22 cellular contexts compared by ENCODE assay signal in genomic region chr6:161085246-161085645, GRCh38.
DNase-seq lines count a peak whose midpoint lies in the region; ATAC-seq, FAIRE-seq and TF ChIP-seq lines count a peak whose summit lies in the region.
"Had no signal": no experiment of that assay in that cellular context is flagged by ENCODE, and none has a peak within 500 bp of the region (broad histone marks: within the 10 kb centered on the region; RNA-seq: fewer than 3 reads in every experiment).

No MANE protein-coding gene starts in this region.

- H3K36me3 Mint-ChIP-seq in activated CD8-positive, alpha-beta memory T cell treated with anti-CD3 and anti-CD28 coated beads, Interleukin-2, amount 10 ng/mL, durations not matched to agents 7 days and 5 days, result peaks cover 42% of the 10 kb centered on the region
- H3K36me3 Mint-ChIP-seq in T-helper 17 cell (ENCODE audit: low read depth), result peaks cover 24% of the 10 kb centered on the region

- 70 to 78% methylated on average over 5 of the region's 5 CpGs for WGBS in esophagus squamous epithelium, 2 donors

- peak overlapping the region; percentile 13 for H3K27ac Mint-ChIP-seq in activated CD8-positive, alpha-beta memory T cell treated with anti-CD3 and anti-CD28 coated beads, Interleukin-2, amount 10 ng/mL, durations not matched to agents 7 days and 5 days
- no peak overlapping the region for H3K27ac Mint-ChIP-seq in T-helper 17 cell
- H3K27ac Mint-ChIP-seq: activated naive CD4-positive, alpha-beta T cell treated with anti-CD3 and anti-CD28 coated beads, Interleukin-2, amount 50 U/mL, for 24 hours; IgD-negative memory B cell; memory B cell had no signal

- TF ChIP-seq POLR2A in esophagus squamous epithelium (IDR thresholded peaks at IDR 0.05), result no peak

- H3K27me3 ChIP-seq in esophagus squamous epithelium, result no peaks in the 10 kb centered on the region
- H3K27me3 ChIP-seq: foreskin keratinocyte, neutrophil had no signal

- no peaks in the 10 kb centered on the region for H3K9me3 Mint-ChIP-seq in activated CD8-positive, alpha-beta memory T cell treated with anti-CD3 and anti-CD28 coated beads, Interleukin-2, amount 10 ng/mL, durations not matched to agents 7 days and 5 days (ENCODE audit: low read depth)
- H3K9me3 Mint-ChIP-seq: activated naive CD4-positive, alpha-beta T cell treated with anti-CD3 and anti-CD28 coated beads, Interleukin-2, amount 50 U/mL, for 24 hours; H9; IgD-negative memory B cell; memory B cell had no signal

- H3K9me3 ChIP-seq in T-helper 17 cell (ENCODE audit: control insufficient read depth, low read length, poor library complexity, severe bottlenecking) (no peaks in the 10 kb centered on the region), esophagus squamous epithelium (no peaks in the 10 kb centered on the region)
- H3K9me3 ChIP-seq: neutrophil, SK-N-SH had no signal

- H3K4me3 ChIP-seq in fibroblast of villous mesenchyme (ENCODE audit: low read depth, low read length), result no peak overlapping the region
- no peak overlapping the region for H3K4me3 ChIP-seq in esophagus squamous epithelium

- peak; percentile 49 for ATAC-seq in activated CD8-positive, alpha-beta memory T cell treated with anti-CD3 and anti-CD28 coated beads, Interleukin-2, amount 10 ng/mL, durations not matched to agents 7 days and 5 days
- ATAC-seq in GM21515 (IDR thresholded peaks at IDR 0.05; ENCODE audit: unreplicated experiment), result peak; percentile 69
- ATAC-seq in T-helper 17 cell, result peak; percentile 26
- no peak for ATAC-seq in HG03457 (IDR thresholded peaks at IDR 0.05; ENCODE audit: unreplicated experiment)
- ATAC-seq: foreskin keratinocyte had no signal

- no peak for TF ChIP-seq CTCF in fibroblast of villous mesenchyme (IDR thresholded peaks at IDR 0.05; ENCODE audit: insufficient read depth, low read depth, low read length)
- no peak for TF ChIP-seq CTCF in esophagus squamous epithelium (IDR thresholded peaks at IDR 0.05)

- peaks cover 15% of the 10 kb centered on the region for H3K4me1 Mint-ChIP-seq in activated CD8-positive, alpha-beta memory T cell treated with anti-CD3 and anti-CD28 coated beads, Interleukin-2, amount 10 ng/mL, durations not matched to agents 7 days and 5 days
- peaks cover 25% of the 10 kb centered on the region for H3K4me1 Mint-ChIP-seq in T-helper 17 cell
- H3K4me1 Mint-ChIP-seq: activated naive CD4-positive, alpha-beta T cell treated with anti-CD3 and anti-CD28 coated beads, Interleukin-2, amount 50 U/mL, for 24 hours; H9; memory B cell had no signal

- H3K4me3 Mint-ChIP-seq in activated CD8-positive, alpha-beta memory T cell treated with anti-CD3 and anti-CD28 coated beads, Interleukin-2, amount 10 ng/mL, durations not matched to agents 7 days and 5 days, result no peak overlapping the region
- H3K4me3 Mint-ChIP-seq in T-helper 17 cell, result peak overlapping the region; percentile 83
- H3K4me3 Mint-ChIP-seq: activated naive CD4-positive, alpha-beta T cell treated with anti-CD3 and anti-CD28 coated beads, Interleukin-2, amount 50 U/mL, for 24 hours; H9; IgD-negative memory B cell; memory B cell had no signal

- no peaks in the 10 kb centered on the region for H3K4me1 ChIP-seq in esophagus squamous epithelium
- H3K4me1 ChIP-seq: foreskin keratinocyte had no signal

- no peak for FAIRE-seq in frontal cortex (lab: Jason Lieb, UNC)
- FAIRE-seq: A204.1 had no signal

- no peak overlapping the region for H3K27ac ChIP-seq in esophagus squamous epithelium
- H3K27ac ChIP-seq: foreskin keratinocyte, neutrophil, VCaP had no signal

- DNase-seq in activated CD8-positive, alpha-beta memory T cell treated with anti-CD3 and anti-CD28 coated beads, Interleukin-2, amount 10 ng/mL, durations not matched to agents 7 days and 5 days, result no peak
- DNase-seq in activated CD8-positive, alpha-beta memory T cell treated with anti-CD3 and anti-CD28 coated beads for 24 hours, result no peak
- DNase-seq in T-helper 17 cell, result no peak
- peak; percentile 42 for DNase-seq in fibroblast of villous mesenchyme (ENCODE audit: low read depth)
- no peak for DNase-seq in esophagus squamous epithelium (lab: John Stamatoyannopoulos, UW)
- DNase-seq in frontal cortex (ENCODE audit: low spot score in 2 of 2), result no peak
- DNase-seq: AML-193, foreskin keratinocyte, GF-D8, H9, NCI-H2029 treated with DMSO at 0.1 percent for 48 hours, NCI-H345, NCI-H748 treated with DMSO at 0.1 percent for 48 hours, SK-N-SH had no signal

- CTCF ChIA-PET in activated CD8-positive, alpha-beta memory T cell treated with anti-CD3 and anti-CD28 coated beads, Interleukin-2, amount 10 ng/mL, durations not matched to agents 7 days and 5 days (lab: Charles Lee), result interaction anchor here (1.6 kb wide), 1 partner anchor 155 kb away, joined by 3 read pairs; no protein-coding TSS in a partner anchor

- intact Hi-C loops in esophagus squamous epithelium (cut with DNase I), result no loop called here

- H3K27me3 Mint-ChIP-seq in activated CD8-positive, alpha-beta memory T cell treated with anti-CD3 and anti-CD28 coated beads, Interleukin-2, amount 10 ng/mL, durations not matched to agents 7 days and 5 days, result no peaks in the 10 kb centered on the region
- H3K27me3 Mint-ChIP-seq in T-helper 17 cell, result no peaks in the 10 kb centered on the region
- H3K27me3 Mint-ChIP-seq: activated naive CD4-positive, alpha-beta T cell treated with anti-CD3 and anti-CD28 coated beads, Interleukin-2, amount 50 U/mL, for 24 hours; IgD-negative memory B cell; memory B cell had no signal

- peaks cover 0 to 100% (median 38%) of the 10 kb centered on the region in 3 donors for H3K36me3 ChIP-seq in esophagus squamous epithelium
